1 cellular context compared by ENCODE assay signal in the genomic region with DNA sequence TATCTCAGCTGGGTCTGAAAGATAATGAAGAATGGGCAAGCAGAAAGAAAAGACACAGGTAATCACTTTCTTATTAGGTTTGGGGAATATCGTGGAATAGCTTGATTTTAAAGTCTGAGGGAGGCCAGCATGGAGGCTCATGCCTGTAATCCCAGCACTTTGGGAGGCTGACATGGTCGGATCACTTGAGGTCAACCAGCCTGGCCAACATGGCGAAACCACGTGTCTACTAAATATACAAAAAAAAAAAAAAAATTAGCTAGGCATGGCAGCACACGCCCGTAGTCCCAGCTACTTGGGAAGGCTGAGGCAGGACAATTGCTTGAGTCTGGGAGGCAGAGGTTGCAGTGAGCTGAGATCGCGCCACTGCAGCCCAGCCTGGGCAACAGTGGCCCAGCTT.
TF ChIP-seq lines count a peak whose summit lies in the region.

No MANE protein-coding gene starts in this region.

TF ChIP-seq in GM23338, 12 proteins besides CTCF, POLR2A, EP300 and RAD21:
- no peak for TF ChIP-seq POLR2AphosphoS5 (IDR thresholded peaks at IDR 0.05; ENCODE audit: low read depth)
- TF ChIP-seq, protein P1, sequence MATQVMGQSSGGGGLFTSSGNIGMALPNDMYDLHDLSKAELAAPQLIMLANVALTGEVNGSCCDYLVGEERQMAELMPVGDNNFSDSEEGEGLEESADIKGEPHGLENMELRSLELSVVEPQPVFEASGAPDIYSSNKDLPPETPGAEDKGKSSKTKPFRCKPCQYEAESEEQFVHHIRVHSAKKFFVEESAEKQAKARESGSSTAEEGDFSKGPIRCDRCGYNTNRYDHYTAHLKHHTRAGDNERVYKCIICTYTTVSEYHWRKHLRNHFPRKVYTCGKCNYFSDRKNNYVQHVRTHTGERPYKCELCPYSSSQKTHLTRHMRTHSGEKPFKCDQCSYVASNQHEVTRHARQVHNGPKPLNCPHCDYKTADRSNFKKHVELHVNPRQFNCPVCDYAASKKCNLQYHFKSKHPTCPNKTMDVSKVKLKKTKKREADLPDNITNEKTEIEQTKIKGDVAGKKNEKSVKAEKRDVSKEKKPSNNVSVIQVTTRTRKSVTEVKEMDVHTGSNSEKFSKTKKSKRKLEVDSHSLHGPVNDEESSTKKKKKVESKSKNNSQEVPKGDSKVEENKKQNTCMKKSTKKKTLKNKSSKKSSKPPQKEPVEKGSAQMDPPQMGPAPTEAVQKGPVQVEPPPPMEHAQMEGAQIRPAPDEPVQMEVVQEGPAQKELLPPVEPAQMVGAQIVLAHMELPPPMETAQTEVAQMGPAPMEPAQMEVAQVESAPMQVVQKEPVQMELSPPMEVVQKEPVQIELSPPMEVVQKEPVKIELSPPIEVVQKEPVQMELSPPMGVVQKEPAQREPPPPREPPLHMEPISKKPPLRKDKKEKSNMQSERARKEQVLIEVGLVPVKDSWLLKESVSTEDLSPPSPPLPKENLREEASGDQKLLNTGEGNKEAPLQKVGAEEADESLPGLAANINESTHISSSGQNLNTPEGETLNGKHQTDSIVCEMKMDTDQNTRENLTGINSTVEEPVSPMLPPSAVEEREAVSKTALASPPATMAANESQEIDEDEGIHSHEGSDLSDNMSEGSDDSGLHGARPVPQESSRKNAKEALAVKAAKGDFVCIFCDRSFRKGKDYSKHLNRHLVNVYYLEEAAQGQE (IDR thresholded peaks at IDR 0.05; ENCODE audit: unreplicated experiment), result no peak
- TF ChIP-seq EZH2phosphoT487 (IDR thresholded peaks at IDR 0.05; ENCODE audit: unreplicated experiment), result no peak
- TF ChIP-seq ZNF331 (CRISPR knock-in tag; IDR thresholded peaks at IDR 0.05; ENCODE audit: low read depth), result no peak
- TF ChIP-seq NANOG (IDR thresholded peaks at IDR 0.05; ENCODE audit: borderline replicate concordance), result no peak
- TF ChIP-seq STAT1 (IDR thresholded peaks at IDR 0.05; ENCODE audit: unreplicated experiment), result no peak
- no peak for TF ChIP-seq EZH2 (IDR thresholded peaks at IDR 0.05; ENCODE audit: low read depth, unreplicated experiment)
- TF ChIP-seq, protein P2, sequence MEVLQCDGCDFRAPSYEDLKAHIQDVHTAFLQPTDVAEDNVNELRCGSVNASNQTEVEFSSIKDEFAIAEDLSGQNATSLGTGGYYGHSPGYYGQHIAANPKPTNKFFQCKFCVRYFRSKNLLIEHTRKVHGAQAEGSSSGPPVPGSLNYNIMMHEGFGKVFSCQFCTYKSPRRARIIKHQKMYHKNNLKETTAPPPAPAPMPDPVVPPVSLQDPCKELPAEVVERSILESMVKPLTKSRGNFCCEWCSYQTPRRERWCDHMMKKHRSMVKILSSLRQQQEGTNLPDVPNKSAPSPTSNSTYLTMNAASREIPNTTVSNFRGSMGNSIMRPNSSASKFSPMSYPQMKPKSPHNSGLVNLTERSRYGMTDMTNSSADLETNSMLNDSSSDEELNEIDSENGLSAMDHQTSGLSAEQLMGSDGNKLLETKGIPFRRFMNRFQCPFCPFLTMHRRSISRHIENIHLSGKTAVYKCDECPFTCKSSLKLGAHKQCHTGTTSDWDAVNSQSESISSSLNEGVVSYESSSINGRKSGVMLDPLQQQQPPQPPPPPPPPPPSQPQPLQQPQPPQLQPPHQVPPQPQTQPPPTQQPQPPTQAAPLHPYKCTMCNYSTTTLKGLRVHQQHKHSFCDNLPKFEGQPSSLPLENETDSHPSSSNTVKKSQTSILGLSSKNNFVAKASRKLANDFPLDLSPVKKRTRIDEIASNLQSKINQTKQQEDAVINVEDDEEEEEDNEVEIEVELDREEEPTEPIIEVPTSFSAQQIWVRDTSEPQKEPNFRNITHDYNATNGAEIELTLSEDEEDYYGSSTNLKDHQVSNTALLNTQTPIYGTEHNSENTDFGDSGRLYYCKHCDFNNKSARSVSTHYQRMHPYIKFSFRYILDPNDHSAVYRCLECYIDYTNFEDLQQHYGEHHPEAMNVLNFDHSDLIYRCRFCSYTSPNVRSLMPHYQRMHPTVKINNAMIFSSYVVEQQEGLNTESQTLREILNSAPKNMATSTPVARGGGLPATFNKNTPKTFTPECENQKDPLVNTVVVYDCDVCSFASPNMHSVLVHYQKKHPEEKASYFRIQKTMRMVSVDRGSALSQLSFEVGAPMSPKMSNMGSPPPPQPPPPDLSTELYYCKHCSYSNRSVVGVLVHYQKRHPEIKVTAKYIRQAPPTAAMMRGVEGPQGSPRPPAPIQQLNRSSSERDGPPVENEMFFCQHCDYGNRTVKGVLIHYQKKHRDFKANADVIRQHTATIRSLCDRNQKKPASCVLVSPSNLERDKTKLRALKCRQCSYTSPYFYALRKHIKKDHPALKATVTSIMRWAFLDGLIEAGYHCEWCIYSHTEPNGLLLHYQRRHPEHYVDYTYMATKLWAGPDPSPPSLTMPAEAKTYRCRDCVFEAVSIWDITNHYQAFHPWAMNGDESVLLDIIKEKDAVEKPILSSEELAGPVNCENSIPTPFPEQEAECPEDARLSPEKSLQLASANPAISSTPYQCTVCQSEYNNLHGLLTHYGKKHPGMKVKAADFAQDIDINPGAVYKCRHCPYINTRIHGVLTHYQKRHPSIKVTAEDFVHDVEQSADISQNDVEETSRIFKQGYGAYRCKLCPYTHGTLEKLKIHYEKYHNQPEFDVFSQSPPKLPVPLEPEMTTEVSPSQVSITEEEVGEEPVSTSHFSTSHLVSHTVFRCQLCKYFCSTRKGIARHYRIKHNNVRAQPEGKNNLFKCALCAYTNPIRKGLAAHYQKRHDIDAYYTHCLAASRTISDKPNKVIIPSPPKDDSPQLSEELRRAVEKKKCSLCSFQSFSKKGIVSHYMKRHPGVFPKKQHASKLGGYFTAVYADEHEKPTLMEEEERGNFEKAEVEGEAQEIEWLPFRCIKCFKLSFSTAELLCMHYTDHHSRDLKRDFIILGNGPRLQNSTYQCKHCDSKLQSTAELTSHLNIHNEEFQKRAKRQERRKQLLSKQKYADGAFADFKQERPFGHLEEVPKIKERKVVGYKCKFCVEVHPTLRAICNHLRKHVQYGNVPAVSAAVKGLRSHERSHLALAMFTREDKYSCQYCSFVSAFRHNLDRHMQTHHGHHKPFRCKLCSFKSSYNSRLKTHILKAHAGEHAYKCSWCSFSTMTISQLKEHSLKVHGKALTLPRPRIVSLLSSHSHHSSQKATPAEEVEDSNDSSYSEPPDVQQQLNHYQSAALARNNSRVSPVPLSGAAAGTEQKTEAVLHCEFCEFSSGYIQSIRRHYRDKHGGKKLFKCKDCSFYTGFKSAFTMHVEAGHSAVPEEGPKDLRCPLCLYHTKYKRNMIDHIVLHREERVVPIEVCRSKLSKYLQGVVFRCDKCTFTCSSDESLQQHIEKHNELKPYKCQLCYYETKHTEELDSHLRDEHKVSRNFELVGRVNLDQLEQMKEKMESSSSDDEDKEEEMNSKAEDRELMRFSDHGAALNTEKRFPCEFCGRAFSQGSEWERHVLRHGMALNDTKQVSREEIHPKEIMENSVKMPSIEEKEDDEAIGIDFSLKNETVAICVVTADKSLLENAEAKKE (CRISPR knock-in tag; IDR thresholded peaks at IDR 0.05), result no peak
- TF ChIP-seq, protein P3, sequence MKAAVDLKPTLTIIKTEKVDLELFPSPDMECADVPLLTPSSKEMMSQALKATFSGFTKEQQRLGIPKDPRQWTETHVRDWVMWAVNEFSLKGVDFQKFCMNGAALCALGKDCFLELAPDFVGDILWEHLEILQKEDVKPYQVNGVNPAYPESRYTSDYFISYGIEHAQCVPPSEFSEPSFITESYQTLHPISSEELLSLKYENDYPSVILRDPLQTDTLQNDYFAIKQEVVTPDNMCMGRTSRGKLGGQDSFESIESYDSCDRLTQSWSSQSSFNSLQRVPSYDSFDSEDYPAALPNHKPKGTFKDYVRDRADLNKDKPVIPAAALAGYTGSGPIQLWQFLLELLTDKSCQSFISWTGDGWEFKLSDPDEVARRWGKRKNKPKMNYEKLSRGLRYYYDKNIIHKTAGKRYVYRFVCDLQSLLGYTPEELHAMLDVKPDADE (IDR thresholded peaks at IDR 0.05), result no peak
- TF ChIP-seq JUNB (IDR thresholded peaks at IDR 0.05; ENCODE audit: unreplicated experiment), result no peak
- no peak for TF ChIP-seq ZNF114 (CRISPR knock-in tag; IDR thresholded peaks at IDR 0.05)
- TF ChIP-seq CREB1 (CRISPR knock-in tag; IDR thresholded peaks at IDR 0.05; ENCODE audit: low read depth), result no peak
